1 cellular context compared by ENCODE assay signal in the genomic region with DNA sequence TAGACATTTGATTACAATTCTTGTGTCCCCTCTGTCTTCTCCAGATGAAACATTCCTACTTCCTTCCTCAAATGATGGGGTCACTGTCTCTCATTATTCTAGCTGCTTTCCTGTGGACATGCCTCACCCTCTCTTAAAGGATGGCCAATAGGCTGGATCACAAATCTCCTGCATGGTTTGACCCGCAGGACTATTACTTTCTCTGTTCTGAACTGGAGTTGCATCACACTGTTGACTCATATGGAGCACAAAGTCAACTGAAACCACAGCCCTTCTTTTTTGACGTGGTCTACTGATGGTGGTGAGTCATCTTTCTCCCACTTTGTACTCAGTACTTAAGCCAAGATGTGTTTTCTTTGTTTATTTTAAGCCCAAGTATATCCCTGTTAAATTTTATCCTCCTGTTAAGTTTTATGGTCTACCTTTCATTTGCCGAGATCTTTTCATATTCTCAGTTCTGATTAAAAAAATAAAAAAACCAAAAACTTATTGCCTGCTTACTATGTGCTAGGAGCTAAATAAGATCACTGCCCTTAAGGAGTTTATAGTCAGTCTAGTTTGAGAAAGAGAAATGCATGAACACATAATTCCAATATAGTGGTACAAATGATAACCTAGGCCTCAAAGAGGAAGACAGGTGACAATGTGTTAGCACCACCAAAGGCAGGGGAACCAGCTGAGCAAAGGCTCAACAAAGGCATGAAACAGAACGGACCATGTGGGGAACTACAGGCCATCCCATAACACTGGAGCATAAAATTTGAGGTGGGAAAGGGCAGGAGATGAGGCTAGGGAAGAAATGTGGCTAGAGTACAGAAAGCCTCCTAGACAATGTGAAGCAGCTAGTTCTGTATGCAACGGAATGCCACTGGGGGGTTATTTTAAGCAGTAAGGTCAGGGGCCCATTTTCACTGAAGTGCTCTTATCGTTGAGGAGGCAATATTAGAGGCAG.
TF ChIP-seq lines count a peak whose summit lies in the region.

No MANE protein-coding gene starts in this region.

TF ChIP-seq in HepG2, 621 proteins besides CTCF, POLR2A, EP300 and RAD21 (continued from another document):
- TF ChIP-seq, protein P1, sequence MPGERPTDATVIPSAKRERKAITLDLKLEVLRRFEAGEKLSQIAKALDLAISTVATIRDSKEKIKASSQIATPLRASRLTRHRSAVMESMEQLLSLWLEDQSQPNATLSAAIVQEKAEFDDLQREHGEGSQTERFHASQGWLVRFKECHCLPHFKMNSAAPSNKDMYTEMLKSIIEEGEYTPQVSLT (CRISPR knock-in tag; IDR thresholded peaks at IDR 0.05; ENCODE audit: borderline replicate concordance, low read depth) = no peak
- TF ChIP-seq ZMAT3 (CRISPR knock-in tag; conservative IDR thresholded peaks at IDR 0.05) (0 out of 2 replicates have a peak, but pooled peaks have one; percentile 48), IRX3 (CRISPR knock-in tag; IDR thresholded peaks at IDR 0.05; ENCODE audit: borderline replicate concordance, low read depth) (no peak), UBTF (CRISPR knock-in tag; IDR thresholded peaks at IDR 0.05) (0 out of 2 replicates have a peak, but pooled peaks have one; percentile 26), ELK4 (CRISPR knock-in tag; IDR thresholded peaks at IDR 0.05; ENCODE audit: borderline replicate concordance) (no peak), GABPA (IDR thresholded peaks at IDR 0.05; ENCODE audit: low read depth, low read length) (no peak), GABPA (CRISPR knock-in tag; IDR thresholded peaks at IDR 0.05; ENCODE audit: low read depth) (peak; percentile 69), SMAD1 (CRISPR knock-in tag; IDR thresholded peaks at IDR 0.05; ENCODE audit: borderline replicate concordance, low read depth) (no peak), TMF1 (CRISPR knock-in tag; IDR thresholded peaks at IDR 0.05; ENCODE audit: low read depth) (no peak), ZNF142 (CRISPR knock-in tag; IDR thresholded peaks at IDR 0.05) (no peak), ZBTB7B (CRISPR knock-in tag; IDR thresholded peaks at IDR 0.05) (peak; percentile 86; the same call in 1 of the 2 replicates), GABPB1 (CRISPR knock-in tag; IDR thresholded peaks at IDR 0.05) (no peak)
- TF ChIP-seq, protein P2, sequence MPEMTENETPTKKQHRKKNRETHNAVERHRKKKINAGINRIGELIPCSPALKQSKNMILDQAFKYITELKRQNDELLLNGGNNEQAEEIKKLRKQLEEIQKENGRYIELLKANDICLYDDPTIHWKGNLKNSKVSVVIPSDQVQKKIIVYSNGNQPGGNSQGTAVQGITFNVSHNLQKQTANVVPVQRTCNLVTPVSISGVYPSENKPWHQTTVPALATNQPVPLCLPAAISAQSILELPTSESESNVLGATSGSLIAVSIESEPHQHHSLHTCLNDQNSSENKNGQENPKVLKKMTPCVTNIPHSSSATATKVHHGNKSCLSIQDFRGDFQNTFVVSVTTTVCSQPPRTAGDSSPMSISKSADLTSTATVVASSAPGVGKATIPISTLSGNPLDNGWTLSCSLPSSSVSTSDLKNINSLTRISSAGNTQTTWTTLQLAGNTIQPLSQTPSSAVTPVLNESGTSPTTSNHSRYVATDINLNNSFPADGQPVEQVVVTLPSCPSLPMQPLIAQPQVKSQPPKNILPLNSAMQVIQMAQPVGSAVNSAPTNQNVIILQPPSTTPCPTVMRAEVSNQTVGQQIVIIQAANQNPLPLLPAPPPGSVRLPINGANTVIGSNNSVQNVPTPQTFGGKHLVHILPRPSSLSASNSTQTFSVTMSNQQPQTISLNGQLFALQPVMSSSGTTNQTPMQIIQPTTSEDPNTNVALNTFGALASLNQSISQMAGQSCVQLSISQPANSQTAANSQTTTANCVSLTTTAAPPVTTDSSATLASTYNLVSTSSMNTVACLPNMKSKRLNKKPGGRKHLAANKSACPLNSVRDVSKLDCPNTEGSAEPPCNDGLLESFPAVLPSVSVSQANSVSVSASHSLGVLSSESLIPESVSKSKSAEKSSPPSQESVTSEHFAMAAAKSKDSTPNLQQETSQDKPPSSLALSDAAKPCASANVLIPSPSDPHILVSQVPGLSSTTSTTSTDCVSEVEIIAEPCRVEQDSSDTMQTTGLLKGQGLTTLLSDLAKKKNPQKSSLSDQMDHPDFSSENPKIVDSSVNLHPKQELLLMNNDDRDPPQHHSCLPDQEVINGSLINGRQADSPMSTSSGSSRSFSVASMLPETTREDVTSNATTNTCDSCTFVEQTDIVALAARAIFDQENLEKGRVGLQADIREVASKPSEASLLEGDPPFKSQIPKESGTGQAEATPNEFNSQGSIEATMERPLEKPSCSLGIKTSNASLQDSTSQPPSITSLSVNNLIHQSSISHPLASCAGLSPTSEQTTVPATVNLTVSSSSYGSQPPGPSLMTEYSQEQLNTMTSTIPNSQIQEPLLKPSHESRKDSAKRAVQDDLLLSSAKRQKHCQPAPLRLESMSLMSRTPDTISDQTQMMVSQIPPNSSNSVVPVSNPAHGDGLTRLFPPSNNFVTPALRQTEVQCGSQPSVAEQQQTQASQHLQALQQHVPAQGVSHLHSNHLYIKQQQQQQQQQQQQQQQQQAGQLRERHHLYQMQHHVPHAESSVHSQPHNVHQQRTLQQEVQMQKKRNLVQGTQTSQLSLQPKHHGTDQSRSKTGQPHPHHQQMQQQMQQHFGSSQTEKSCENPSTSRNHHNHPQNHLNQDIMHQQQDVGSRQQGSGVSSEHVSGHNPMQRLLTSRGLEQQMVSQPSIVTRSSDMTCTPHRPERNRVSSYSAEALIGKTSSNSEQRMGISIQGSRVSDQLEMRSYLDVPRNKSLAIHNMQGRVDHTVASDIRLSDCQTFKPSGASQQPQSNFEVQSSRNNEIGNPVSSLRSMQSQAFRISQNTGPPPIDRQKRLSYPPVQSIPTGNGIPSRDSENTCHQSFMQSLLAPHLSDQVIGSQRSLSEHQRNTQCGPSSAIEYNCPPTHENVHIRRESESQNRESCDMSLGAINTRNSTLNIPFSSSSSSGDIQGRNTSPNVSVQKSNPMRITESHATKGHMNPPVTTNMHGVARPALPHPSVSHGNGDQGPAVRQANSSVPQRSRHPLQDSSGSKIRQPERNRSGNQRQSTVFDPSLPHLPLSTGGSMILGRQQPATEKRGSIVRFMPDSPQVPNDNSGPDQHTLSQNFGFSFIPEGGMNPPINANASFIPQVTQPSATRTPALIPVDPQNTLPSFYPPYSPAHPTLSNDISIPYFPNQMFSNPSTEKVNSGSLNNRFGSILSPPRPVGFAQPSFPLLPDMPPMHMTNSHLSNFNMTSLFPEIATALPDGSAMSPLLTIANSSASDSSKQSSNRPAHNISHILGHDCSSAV (CRISPR knock-in tag; IDR thresholded peaks at IDR 0.05; ENCODE audit: borderline replicate concordance) = no peak
- TF ChIP-seq, protein P3, sequence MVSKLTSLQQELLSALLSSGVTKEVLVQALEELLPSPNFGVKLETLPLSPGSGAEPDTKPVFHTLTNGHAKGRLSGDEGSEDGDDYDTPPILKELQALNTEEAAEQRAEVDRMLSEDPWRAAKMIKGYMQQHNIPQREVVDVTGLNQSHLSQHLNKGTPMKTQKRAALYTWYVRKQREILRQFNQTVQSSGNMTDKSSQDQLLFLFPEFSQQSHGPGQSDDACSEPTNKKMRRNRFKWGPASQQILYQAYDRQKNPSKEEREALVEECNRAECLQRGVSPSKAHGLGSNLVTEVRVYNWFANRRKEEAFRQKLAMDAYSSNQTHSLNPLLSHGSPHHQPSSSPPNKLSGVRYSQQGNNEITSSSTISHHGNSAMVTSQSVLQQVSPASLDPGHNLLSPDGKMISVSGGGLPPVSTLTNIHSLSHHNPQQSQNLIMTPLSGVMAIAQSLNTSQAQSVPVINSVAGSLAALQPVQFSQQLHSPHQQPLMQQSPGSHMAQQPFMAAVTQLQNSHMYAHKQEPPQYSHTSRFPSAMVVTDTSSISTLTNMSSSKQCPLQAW (CRISPR knock-in tag; IDR thresholded peaks at IDR 0.05) = peak; percentile 92
